ENCODE assay signal across 1 cellular context in the genomic region with DNA sequence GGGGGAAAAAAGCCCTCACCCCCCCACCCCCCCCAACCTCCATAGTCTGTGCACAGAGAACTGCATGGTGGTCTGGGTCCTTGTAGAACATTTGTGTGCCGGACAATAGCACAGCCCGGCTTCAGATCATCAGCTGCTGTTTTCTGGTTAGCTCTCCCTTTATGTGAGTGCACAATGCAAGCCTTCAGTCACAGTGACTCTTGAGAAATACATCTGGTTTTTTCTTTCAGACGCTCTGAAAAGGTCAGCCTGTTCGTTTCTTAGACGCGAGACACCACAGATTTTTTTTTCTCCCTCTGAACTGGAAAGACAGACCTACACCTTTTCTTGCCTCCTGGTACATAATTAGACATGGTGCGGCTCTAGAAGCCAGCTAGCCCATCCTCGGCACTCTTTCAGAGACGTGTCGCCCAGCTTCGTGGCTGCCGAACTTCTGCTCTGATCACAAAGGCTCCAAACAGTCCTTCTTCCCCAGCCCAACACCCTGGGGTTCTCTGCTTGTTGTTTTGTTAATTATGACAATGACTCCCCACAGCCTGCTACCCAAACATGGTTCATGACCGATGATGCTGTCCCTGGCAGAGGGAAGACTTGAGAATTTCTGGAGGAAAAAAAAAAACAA.
TF ChIP-seq lines count a peak whose summit lies in the region.

No MANE protein-coding gene starts in this region.

TF ChIP-seq in H1, 55 proteins besides CTCF, POLR2A, EP300 and RAD21 (continued from another document):
- TF ChIP-seq YY1 (IDR thresholded peaks at IDR 0.05; ENCODE audit: low read depth, low read length) (no peak), SP4 (IDR thresholded peaks at IDR 0.05; ENCODE audit: low read length) (no peak), KDM4A (IDR thresholded peaks at IDR 0.05; ENCODE audit: low read depth, low read length, severe bottlenecking) (no peak), GABPA (IDR thresholded peaks at IDR 0.05; ENCODE audit: borderline replicate concordance, insufficient read depth, low read length) (no peak), SAP30 (IDR thresholded peaks at IDR 0.05; ENCODE audit: insufficient read depth, insufficient replicate concordance, low read length) (no peak), NRF1 (IDR thresholded peaks at IDR 0.05; ENCODE audit: low read depth, low read length) (no peak), CREB1 (IDR thresholded peaks at IDR 0.05) (0 out of 2 replicates have a peak, but pooled peaks have one; percentile 19), TBP (IDR thresholded peaks at IDR 0.05; ENCODE audit: low read depth, low read length) (peak; percentile 26; the same call in 1 of the 2 replicates), CEBPB (IDR thresholded peaks at IDR 0.05; ENCODE audit: low read depth, low read length) (no peak), JUND (IDR thresholded peaks at IDR 0.05; ENCODE audit: low read length) (no peak), POU5F1 (IDR thresholded peaks at IDR 0.05; ENCODE audit: low read depth, low read length) (no peak), KDM1A (IDR thresholded peaks at IDR 0.05; ENCODE audit: borderline replicate concordance, low read length) (no peak), CBX8 (IDR thresholded peaks at IDR 0.05; ENCODE audit: borderline replicate concordance, low read depth, low read length) (no peak), SP1 (IDR thresholded peaks at IDR 0.05; ENCODE audit: low read depth, low read length) (no peak)
- TF ChIP-seq, protein P1, sequence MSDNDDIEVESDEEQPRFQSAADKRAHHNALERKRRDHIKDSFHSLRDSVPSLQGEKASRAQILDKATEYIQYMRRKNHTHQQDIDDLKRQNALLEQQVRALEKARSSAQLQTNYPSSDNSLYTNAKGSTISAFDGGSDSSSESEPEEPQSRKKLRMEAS (IDR thresholded peaks at IDR 0.05), result peak; percentile 24; the same call in 1 of the 2 replicates
